Comparison of ENCODE assay signal across 8 cellular contexts in the genomic region with DNA sequence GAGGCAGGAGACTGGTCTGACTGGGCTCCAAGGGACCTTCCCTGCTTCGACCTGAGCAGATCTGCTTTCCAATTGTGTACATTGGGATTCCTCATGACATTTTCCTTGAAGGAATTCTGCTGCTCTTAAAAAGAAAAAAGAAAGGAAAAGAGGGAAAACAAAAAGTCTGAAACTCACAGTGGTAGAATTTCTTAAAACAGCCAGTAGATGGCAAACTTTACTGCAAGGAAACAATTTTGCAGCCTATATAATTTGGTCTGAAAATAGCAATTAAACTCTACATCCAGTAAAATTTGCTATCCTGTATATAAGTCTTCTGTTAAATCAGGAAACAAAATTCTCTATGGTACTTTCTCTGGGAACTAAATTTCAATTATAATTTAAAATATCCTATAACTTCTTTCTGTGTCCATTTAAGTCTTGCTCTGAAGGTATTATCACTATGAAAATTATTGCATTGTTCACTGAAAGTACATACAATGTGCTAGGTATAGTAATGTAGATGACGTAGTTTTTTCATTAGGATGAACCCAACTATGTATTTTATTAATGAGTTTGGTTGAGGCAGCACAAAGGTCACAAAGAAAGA. TPM values are rescaled to one million over a fixed set of nuclear protein-coding genes. Genes with fewer than 3 reads are reported as not detected.
A peak's percentile ranks its signal among the peaks of the same experiment; 100 is the strongest.
DNase-seq lines count a peak whose midpoint lies in the region; ATAC-seq, FAIRE-seq and TF ChIP-seq lines count a peak whose summit lies in the region.

No MANE protein-coding gene starts in this region.

- H3K9me3 ChIP-seq in hepatocyte (ENCODE audit: low read depth) = no peaks in the 10 kb centered on the region

- no peak for FAIRE-seq in frontal cortex (lab: Jason Lieb, UNC)

- no peak for ATAC-seq in HG02763 (IDR thresholded peaks at IDR 0.05; ENCODE audit: unreplicated experiment)

- TF ChIP-seq CTCF in AG09309 (IDR thresholded peaks at IDR 0.05; ENCODE audit: control insufficient read depth, insufficient read depth, low read depth, low read length, missing control alignments) = peak; percentile 57
- peak; percentile 7 for TF ChIP-seq CTCF in GM20000 (IDR thresholded peaks at IDR 0.05; ENCODE audit: extremely low read depth, missing control alignments)
- peak; percentile 75 for TF ChIP-seq CTCF in hepatocyte (IDR thresholded peaks at IDR 0.05; ENCODE audit: poor library complexity)

- no peaks in the 10 kb centered on the region for H3K36me3 ChIP-seq in hepatocyte (replicated peaks; ENCODE audit: insufficient read depth, low read depth)

- no peaks in the 10 kb centered on the region for H3K4me1 ChIP-seq in hepatocyte (ENCODE audit: insufficient read depth)

- no peak overlapping the region for H2AFZ ChIP-seq in hepatocyte

- H3K4me3 ChIP-seq in AG09309 (ENCODE audit: control insufficient read depth, low read depth, low read length) (no peak overlapping the region), hepatocyte (no peak overlapping the region)

- no peaks in the 10 kb centered on the region for H3K27me3 ChIP-seq in hepatocyte

- H4K20me1 ChIP-seq in hepatocyte (ENCODE audit: insufficient read depth, poor library complexity, severe bottlenecking) = no peaks in the 10 kb centered on the region

- DNase-seq in AG09309 (ENCODE audit: low read depth) (no peak), GM20000 (ENCODE audit: low spot score) (no peak), RPMI7951 (ENCODE audit: low read depth) (peak; percentile 13), hepatocyte (ENCODE audit: low spot score) (peak; percentile 17), COR-L47 (lab: John Stamatoyannopoulos, UW) (no peak), UCSD-AML1 (lab: John Stamatoyannopoulos, UW; ENCODE audit: unreplicated experiment) (no peak), frontal cortex (ENCODE audit: low spot score in 2 of 2) (no peak)

- H3K4me2 ChIP-seq in hepatocyte = no peak overlapping the region

- no peaks in the 10 kb centered on the region for H3K9me2 ChIP-seq in hepatocyte (replicated peaks; ENCODE audit: insufficient read depth)

- H3K27ac ChIP-seq in hepatocyte = no peak overlapping the region

- H3K79me2 ChIP-seq in hepatocyte = no peaks in the 10 kb centered on the region

- WGBS in hepatocyte (ENCODE audit: low lambda C conversion rate, missing lambda C conversion rate) = 20% methylated on average over 2 of the region's 2 CpGs

RNA-seq across cellular contexts. Expression of gene CRB1, which starts 59.8 kb away (rescaled TPM):
- total RNA-seq in RPMI7951 (2014; rRNA removed; shearing (Covaris generic)) = not detected in 2 replicates
- total RNA-seq in hepatocyte = 0.30 TPM in 1 of 2 replicates, not detected in the other
- polyA plus RNA-seq in hepatocyte = not detected in 2 replicates
- total RNA-seq in frontal cortex = 16.7 TPM

Comparison
In these comparisons a context has a peak if more than half of its experiments do, and no peak if none do; other contexts are left out.
1. DNase-seq: peak in RPMI7951 (single experiment) and hepatocyte (single experiment); none in AG09309 (single experiment), GM20000 (single experiment), COR-L47 (single experiment), UCSD-AML1 (single experiment) and frontal cortex (0 of 2).
2. CTCF ChIP-seq: peak in every context shown above with its lines; median percentile 75 in hepatocyte; 57 in AG09309; 7 in GM20000.
3. RNA of gene CRB1, which starts 59.8 kb away (total RNA-seq): 16.7 TPM in frontal cortex (single experiment); 0.30 TPM in hepatocyte and not detected in RPMI7951; every median in the first group is over 10 times any median in the second.